23 cellular contexts compared by ENCODE assay signal in the genomic region with DNA sequence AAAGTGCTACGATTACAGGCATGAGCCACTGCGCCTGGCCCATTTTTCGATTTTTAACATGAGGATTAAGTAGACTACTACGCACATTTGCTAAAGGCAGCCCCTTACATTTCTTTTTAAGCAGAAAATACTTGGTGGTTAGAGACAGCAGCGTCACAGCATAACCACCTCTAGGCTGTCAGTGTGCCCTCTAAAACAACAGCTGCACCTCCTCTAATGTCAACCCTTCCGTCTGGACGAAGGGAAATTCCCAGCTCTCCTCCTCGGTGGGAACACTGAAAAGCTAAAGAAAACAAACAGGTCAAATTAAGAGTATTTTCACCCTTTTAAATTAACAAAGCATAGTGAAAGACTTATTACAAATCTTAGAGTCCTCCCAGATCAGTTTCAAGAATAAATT. TPM values are rescaled to one million over a fixed set of nuclear protein-coding genes. Genes with fewer than 3 reads are reported as not detected.
"Had no signal": no experiment of that assay in that cellular context is flagged by ENCODE, and none has a peak within 500 bp of the region (broad histone marks: within the 10 kb centered on the region; RNA-seq: fewer than 3 reads in every experiment).

No MANE protein-coding gene starts in this region.

- H3K4me1 Mint-ChIP-seq: naive B cell had no signal

- H3K9me3 ChIP-seq: adrenal gland, colonic mucosa had no signal

- H3K27me3 Mint-ChIP-seq: naive B cell, type B pancreatic cell had no signal

- H3K4me3 ChIP-seq: adrenal gland, colonic mucosa, left lung, stomach had no signal

- DNase-seq: activated CD4-positive, alpha-beta T cell treated with anti-CD3 and anti-CD28 coated beads, Interleukin-2, amount 50 U/mL, for 1 hour; activated gamma-delta T cell; adrenal gland; caudate nucleus; colonic mucosa; head of caudate nucleus; left lung; naive B cell; small intestine; stimulated activated CD4-positive, alpha-beta T cell treated with anti-CD3 and anti-CD28 coated beads, Interleukin-15, amount 100 ng/mL, for 24 hours; stimulated activated CD4-positive, alpha-beta T cell treated with anti-CD3 and anti-CD28 coated beads, Interleukin-2, amount 100 ng/mL, for 48 hours; stomach; T-helper 1 cell had no signal

- H3K9me3 Mint-ChIP-seq: activated naive CD4-positive, alpha-beta T cell treated with anti-CD3 and anti-CD28 coated beads, Interleukin-2, amount 50 U/mL, for 72 hours; type B pancreatic cell had no signal

- H3K27me3 ChIP-seq: adrenal gland, colonic mucosa, left lung, stomach had no signal

- H3K36me3 Mint-ChIP-seq: activated naive CD4-positive, alpha-beta T cell treated with anti-CD3 and anti-CD28 coated beads, Interleukin-2, amount 50 U/mL, for 72 hours; naive B cell had no signal

- H3K4me1 ChIP-seq: adrenal gland, colonic mucosa, left lung, stomach had no signal

- H3K27ac ChIP-seq: adrenal gland, colonic mucosa, left lung, stomach had no signal

- H3K36me3 ChIP-seq: adrenal gland, colonic mucosa, left lung had no signal

- H3K27ac Mint-ChIP-seq: activated naive CD4-positive, alpha-beta T cell treated with anti-CD3 and anti-CD28 coated beads, Interleukin-2, amount 50 U/mL, for 72 hours; type B pancreatic cell had no signal

- H3K4me3 Mint-ChIP-seq: naive B cell, type B pancreatic cell had no signal

- ATAC-seq: activated CD4-positive, CD25-positive, alpha-beta regulatory T cell treated with anti-CD3 and anti-CD28 coated beads, Interleukin-2, amount 50 U/mL, for 24 hours; activated naive CD4-positive, alpha-beta T cell treated with anti-CD3 and anti-CD28 coated beads, Interleukin-2, amount 50 U/mL, for 72 hours; left lung; SK-N-SH treated with all-trans-retinoic acid at 6 μM for 48 hours had no signal

RNA-seq across cellular contexts. Expression of a gene that starts 52.1 kb away (rescaled TPM):
- total RNA-seq: activated CD8-positive, alpha-beta memory T cell treated with anti-CD3 and anti-CD28 coated beads for 36 hours; activated naive CD4-positive, alpha-beta T cell treated with anti-CD3 and anti-CD28 coated beads, Interleukin-2, amount 50 U/mL, for 72 hours; epithelial cell of proximal tubule; fibroblast of lung; left lung; lung microvascular endothelial cell; posterior vena cava; stomach had no signal
- polyA plus RNA-seq: fibroblast of lung, keratinocyte had no signal
